ENCODE assay signal across 16 cellular contexts in the genomic region with DNA sequence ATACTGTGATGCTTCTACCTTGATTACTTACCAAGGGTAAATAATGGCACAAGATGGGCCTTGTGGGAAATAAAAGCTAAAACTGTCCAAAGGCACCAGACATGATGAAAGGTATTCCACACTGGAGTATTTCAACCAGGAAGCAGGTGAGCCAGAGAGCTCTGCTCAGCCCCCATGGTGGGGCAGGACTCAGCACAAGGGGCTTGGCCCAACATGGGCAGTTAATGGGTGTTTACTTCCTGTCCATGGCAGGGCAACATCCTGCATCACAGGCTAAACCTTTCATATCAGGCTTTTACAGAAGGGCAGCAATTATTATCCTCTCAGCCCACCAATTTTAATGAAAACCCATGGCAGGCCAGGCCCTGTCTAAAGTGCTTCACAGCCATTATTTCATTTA. TPM values are rescaled to one million over a fixed set of nuclear protein-coding genes. Genes with fewer than 3 reads are reported as not detected.
DNase-seq lines count a peak whose midpoint lies in the region; ATAC-seq, FAIRE-seq and TF ChIP-seq lines count a peak whose summit lies in the region.
"Had no signal": no experiment of that assay in that cellular context is flagged by ENCODE, and none has a peak within 500 bp of the region (broad histone marks: within the 10 kb centered on the region; RNA-seq: fewer than 3 reads in every experiment).

No MANE protein-coding gene starts in this region.

- no peak for TF ChIP-seq EP300 in stomach (IDR thresholded peaks at IDR 0.05)

- no peak overlapping the region for H3K4me2 ChIP-seq in endothelial cell of umbilical vein (ENCODE audit: insufficient read depth, low read length)

- DNase-seq in GM12892 (ENCODE audit: insufficient read length) (no peak), NCI-H748 treated with DMSO at 0.1 percent for 48 hours (lab: John Stamatoyannopoulos, UW) (peak; percentile 3), endothelial cell of umbilical vein (ENCODE audit: low read depth, low spot score) (peak; percentile 35), stomach (no peak), NCI-H82 (lab: John Stamatoyannopoulos, UW) (no peak)
- no peak for DNase-seq in activated naive CD4-positive, alpha-beta T cell treated with Interleukin-2 at 50 U/mL for 16 hours
- DNase-seq: AML-193, DMS79, NCI-H1092 treated with DMSO at 0.1 percent for 48 hours, NCI-H1694, NCI-H524, SJCRH30 had no signal

- H3K4me1 ChIP-seq in endothelial cell of umbilical vein (ENCODE audit: control insufficient read depth, extremely low read depth, insufficient read depth, low read length) (peaks cover 30% of the 10 kb centered on the region), stomach (peaks cover 5 to 46% (median 20%) of the 10 kb centered on the region in 4 donors)
- H3K4me1 ChIP-seq: SJCRH30 had no signal

- no peaks in the 10 kb centered on the region for H3K9me3 ChIP-seq in endothelial cell of umbilical vein (replicated peaks; ENCODE audit: control insufficient read depth, insufficient read depth, low read length)
- H3K9me3 ChIP-seq in stomach: no peaks in the 10 kb centered on the region
- H3K9me3 ChIP-seq: SJCRH30 had no signal

- FAIRE-seq in GM12892 (lab: Jason Lieb, UNC) (peak; percentile 48), endothelial cell of umbilical vein (lab: Jason Lieb, UNC) (peak; percentile 43)
- FAIRE-seq: H54 had no signal

- H3K36me3 ChIP-seq in endothelial cell of umbilical vein (ENCODE audit: control insufficient read depth in 2 of 2, extremely low read depth in 1 of 2, insufficient read depth in 2 of 2, low read length in 2 of 2) (no peaks in the 10 kb centered on the region), stomach (no peaks in the 10 kb centered on the region)
- H3K36me3 ChIP-seq: SJCRH30 had no signal

- no peak for ATAC-seq in GM19035 (IDR thresholded peaks at IDR 0.05; ENCODE audit: unreplicated experiment)
- ATAC-seq: Panc1 had no signal

- H3K27ac ChIP-seq in endothelial cell of umbilical vein (ENCODE audit: insufficient read depth, low read depth, low read length) (no peak overlapping the region), stomach (peak overlapping the region; percentile 46 to 66 (median 62))
- H3K27ac ChIP-seq: C4-2B, SJCRH30 had no signal

- intact Hi-C loops in endothelial cell of umbilical vein (cut with micrococcal nuclease): no loop called here
- intact Hi-C loops in stomach (cut with DNase I; ENCODE audit: low total_unique reads): no loop called here

- no peak for TF ChIP-seq CTCF in endothelial cell of umbilical vein (IDR thresholded peaks at IDR 0.05; ENCODE audit: extremely low read depth in 1 of 2, insufficient read depth in 1 of 2, low read depth in 1 of 2, low read length in 2 of 2)
- TF ChIP-seq CTCF in stomach (IDR thresholded peaks at IDR 0.05): no peak

- dilution Hi-C loops in endothelial cell of umbilical vein (cut with MboI; ENCODE audit: extremely low pct_ligation_motif_present, low sequenced_read_pairs): no loop called here

- H3K9ac ChIP-seq in endothelial cell of umbilical vein (replicated peaks; ENCODE audit: extremely low read depth, insufficient read depth, low read length): no peak overlapping the region

- H3K4me3 ChIP-seq in endothelial cell of umbilical vein (replicated peaks in 1 of 3; ENCODE audit: insufficient read depth in 1 of 3, low read depth in 1 of 3, low read length in 3 of 3): no peak overlapping the region
- no peak overlapping the region for H3K4me3 ChIP-seq in stomach
- H3K4me3 ChIP-seq: SJCRH30 had no signal

- H3K9me1 ChIP-seq in endothelial cell of umbilical vein (replicated peaks; ENCODE audit: control insufficient read depth, extremely low read depth, insufficient read depth, low read length): no peaks in the 10 kb centered on the region

- POLR2A ChIA-PET in endothelial cell of umbilical vein (lab: Charles Lee): no interaction called here

- CTCF ChIA-PET in endothelial cell of umbilical vein (lab: Charles Lee): no interaction called here

- no peak for TF ChIP-seq POLR2A in GM12892 (IDR thresholded peaks at IDR 0.05; ENCODE audit: low read depth, low read length)
- no peak for TF ChIP-seq POLR2A in endothelial cell of umbilical vein (IDR thresholded peaks at IDR 0.05; ENCODE audit: low read depth, low read length)
- no peak for TF ChIP-seq POLR2A in stomach (IDR thresholded peaks at IDR 0.05)

- H4K20me1 ChIP-seq in endothelial cell of umbilical vein (replicated peaks; ENCODE audit: control insufficient read depth, extremely low read depth, insufficient read depth, low read length): peaks cover 4% of the 10 kb centered on the region

- H3K27me3 ChIP-seq in endothelial cell of umbilical vein (ENCODE audit: control insufficient read depth in 2 of 2, insufficient read depth in 2 of 2, low read length in 2 of 2) (no peaks in the 10 kb centered on the region), stomach (no peaks in the 10 kb centered on the region)
- H3K27me3 ChIP-seq: SJCRH30 had no signal

- BruUV-seq in endothelial cell of umbilical vein (replicated peaks; lab: Mats Ljungman, UMichigan): no TSS peak

- H2AFZ ChIP-seq in endothelial cell of umbilical vein (ENCODE audit: low read depth, low read length): no peak overlapping the region

- H3K79me2 ChIP-seq in endothelial cell of umbilical vein (ENCODE audit: control insufficient read depth, insufficient read depth, low read length): no peaks in the 10 kb centered on the region

TF ChIP-seq in endothelial cell of umbilical vein, 7 proteins besides CTCF, POLR2A, EP300 and RAD21:
- TF ChIP-seq POLR2AphosphoS5 (IDR thresholded peaks at IDR 0.05; ENCODE audit: insufficient read depth, low read depth, low read length): no peak
- no peak for TF ChIP-seq JUN (IDR thresholded peaks at IDR 0.05; ENCODE audit: borderline replicate concordance, insufficient read depth, insufficient read length, low read depth)
- TF ChIP-seq MYC (IDR thresholded peaks at IDR 0.05; ENCODE audit: low read depth, low read length): no peak
- TF ChIP-seq GATA2 (IDR thresholded peaks at IDR 0.05; ENCODE audit: insufficient read depth, insufficient read length, low read depth, low read length): no peak
- TF ChIP-seq FOS (IDR thresholded peaks at IDR 0.05; ENCODE audit: borderline replicate concordance, insufficient read depth, low read length): no peak
- TF ChIP-seq EZH2 (IDR thresholded peaks at IDR 0.05; ENCODE audit: borderline replicate concordance, low read depth, low read length, severe bottlenecking): no peak
- TF ChIP-seq, protein P1, sequence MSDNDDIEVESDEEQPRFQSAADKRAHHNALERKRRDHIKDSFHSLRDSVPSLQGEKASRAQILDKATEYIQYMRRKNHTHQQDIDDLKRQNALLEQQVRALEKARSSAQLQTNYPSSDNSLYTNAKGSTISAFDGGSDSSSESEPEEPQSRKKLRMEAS (IDR thresholded peaks at IDR 0.05; ENCODE audit: insufficient read depth, insufficient read length): no peak

RNA-seq across cellular contexts. Expression of gene MAGI1, which starts 38.2 kb away (rescaled TPM):
- polyA plus RNA-seq in GM12892 (2012; ENCODE audit: missing spikeins): 0.36 TPM
- 47.7 and 47.9 TPM in 2 replicates for total RNA-seq in endothelial cell of umbilical vein
- polyA plus RNA-seq in endothelial cell of umbilical vein: 8.2 and 10.1 TPM in 2 replicates
- 9.6 and 9.8 TPM in 2 replicates for polyA plus RNA-seq in endothelial cell of umbilical vein (2011; cell fraction: cytosol; rRNA removed)
- 55.5 and 63.7 TPM in 2 replicates for polyA plus RNA-seq in endothelial cell of umbilical vein (2011; cell fraction: nucleus; rRNA removed)
- polyA plus RNA-seq in endothelial cell of umbilical vein (2012): 9.9 and 12.6 TPM in 2 replicates
- 49.7 and 51.7 TPM in 2 replicates for polyA minus RNA-seq in endothelial cell of umbilical vein
- polyA minus RNA-seq in endothelial cell of umbilical vein (2011; cell fraction: cytosol; rRNA and poly(A)+ RNA removed): 2.2 TPM
- 105 and 110 TPM in 2 replicates for polyA minus RNA-seq in endothelial cell of umbilical vein (2011; cell fraction: nucleus; rRNA and poly(A)+ RNA removed)
- total RNA-seq in stomach: 100 to 1,000 TPM in 3 of 5 donors, 10 to 100 TPM in 2; 83.9 to 237 (median 105) TPM
- 10 to 100 TPM in 2 of 3 donors, 1 to 10 TPM in 1; 5.7 to 14.7 (median 14.5) TPM for polyA plus RNA-seq in stomach

Comparison
In these comparisons a context has a peak if more than half of its experiments do, and no peak if none do; other contexts are left out.
1. DNase-seq: peak in NCI-H748 treated with DMSO at 0.1 percent for 48 hours (single experiment) and endothelial cell of umbilical vein (single experiment); none in GM12892 (single experiment), stomach (single experiment), NCI-H82 (single experiment) and activated naive CD4-positive, alpha-beta T cell treated with Interleukin-2 at 50 U/mL for 16 hours (single experiment).